In the genomic region with DNA sequence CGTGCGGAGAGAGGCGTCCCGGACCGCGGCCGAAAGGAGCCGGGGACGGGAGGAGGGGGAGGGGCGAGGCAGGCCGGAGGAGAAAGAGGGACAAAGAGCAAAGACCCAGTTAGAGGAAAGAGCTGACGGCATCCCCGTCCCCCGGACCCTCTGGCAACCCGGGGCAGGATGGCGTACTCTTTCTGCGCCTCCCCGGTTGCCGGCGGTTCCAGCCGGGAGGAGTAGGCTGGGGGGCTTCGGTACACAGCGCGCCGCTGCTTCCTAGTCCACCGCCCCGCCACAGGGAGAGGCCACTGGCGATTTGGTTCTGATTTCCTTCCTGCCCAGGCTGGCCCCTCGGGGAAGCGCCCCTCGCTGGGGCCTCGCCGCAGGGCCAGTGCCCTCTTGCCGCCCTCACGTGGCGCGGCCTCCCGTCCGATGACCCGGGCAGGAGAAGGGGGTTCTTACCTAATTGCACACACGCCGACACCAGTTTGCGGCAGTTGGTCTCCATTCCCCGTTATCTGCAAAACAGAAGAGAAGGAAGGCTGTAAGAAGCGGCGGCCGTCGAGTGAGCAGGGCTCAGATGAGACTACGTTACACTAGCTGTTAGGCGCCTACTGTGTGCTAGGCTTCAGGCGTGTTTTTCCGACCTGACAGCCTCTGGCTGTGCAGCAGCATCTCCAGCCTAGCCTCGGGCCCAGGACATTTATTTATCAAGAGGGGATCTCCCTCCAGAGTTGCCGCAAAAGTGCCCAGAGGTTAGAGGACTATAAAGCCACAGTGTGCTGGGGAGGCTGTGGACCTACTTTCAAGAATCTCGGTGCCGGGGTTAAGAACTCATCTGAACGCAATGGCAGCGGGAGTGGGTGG, we compare ENCODE assay signal across 8 cellular contexts. TPM values are rescaled to one million over a fixed set of nuclear protein-coding genes. Genes with fewer than 3 reads are reported as not detected.
A peak's percentile ranks its signal among the peaks of the same experiment; 100 is the strongest.
DNase-seq lines count a peak whose midpoint lies in the region; ATAC-seq and TF ChIP-seq lines count a peak whose summit lies in the region.

No MANE protein-coding gene starts in this region.

- peaks cover 3% of the 10 kb centered on the region for H3K9me3 Mint-ChIP-seq in activated CD8-positive, alpha-beta memory T cell treated with anti-CD3 and anti-CD28 coated beads, Interleukin-2, amount 10 ng/mL, durations not matched to agents 7 days and 5 days (ENCODE audit: low read depth)
- H3K9me3 Mint-ChIP-seq in stimulated activated naive B cell treated with anti-CD40 and anti-IgM and Interleukin-4, amounts not matched to agents 10 μg/mL and 1 μg/mL and 100 μg/mL, for 72 hours: peaks cover 7 to 14% of the 10 kb centered on the region in 2 donors

- H3K4me1 ChIP-seq in ascending aorta: peaks cover 10 to 16% of the 10 kb centered on the region in 2 donors

- CTCF ChIA-PET in activated CD8-positive, alpha-beta memory T cell treated with anti-CD3 and anti-CD28 coated beads, Interleukin-2, amount 10 ng/mL, durations not matched to agents 7 days and 5 days (lab: Charles Lee): no interaction called here

- TF ChIP-seq CTCF in ascending aorta (IDR thresholded peaks at IDR 0.05): no peak

- DNase-seq in activated CD8-positive, alpha-beta memory T cell treated with anti-CD3 and anti-CD28 coated beads, Interleukin-2, amount 10 ng/mL, durations not matched to agents 7 days and 5 days: no peak
- no peak for DNase-seq in activated CD8-positive, alpha-beta memory T cell treated with anti-CD3 and anti-CD28 coated beads, Interleukin-2, amount 50 U/mL, for 4 hours
- DNase-seq in ascending aorta (ENCODE audit: low spot score in 2 of 2) (no peak), iris pigment epithelial cell (ENCODE audit: low read depth) (peak; percentile 65), hypothalamus (lab: John Stamatoyannopoulos, UW) (no peak), NCI-H748 treated with DMSO at 0.1 percent for 48 hours (lab: John Stamatoyannopoulos, UW) (no peak)
- no peak for DNase-seq in stimulated activated naive B cell treated with anti-CD40 and anti-IgM and Interleukin-4, amounts not matched to agents 10 μg/mL and 1 μg/mL and 100 μg/mL, for 72 hours

- no peaks in the 10 kb centered on the region for H3K9me3 ChIP-seq in ascending aorta

- H3K4me1 Mint-ChIP-seq in activated CD8-positive, alpha-beta memory T cell treated with anti-CD3 and anti-CD28 coated beads, Interleukin-2, amount 10 ng/mL, durations not matched to agents 7 days and 5 days: peaks cover 8% of the 10 kb centered on the region
- H3K4me1 Mint-ChIP-seq in stimulated activated naive B cell treated with anti-CD40 and anti-IgM and Interleukin-4, amounts not matched to agents 10 μg/mL and 1 μg/mL and 100 μg/mL, for 72 hours: peaks cover 15 to 42% of the 10 kb centered on the region in 2 donors

- H3K4me3 Mint-ChIP-seq in activated CD8-positive, alpha-beta memory T cell treated with anti-CD3 and anti-CD28 coated beads, Interleukin-2, amount 10 ng/mL, durations not matched to agents 7 days and 5 days: no peak overlapping the region
- peak overlapping the region; percentile 67 to 71 for H3K4me3 Mint-ChIP-seq in stimulated activated naive B cell treated with anti-CD40 and anti-IgM and Interleukin-4, amounts not matched to agents 10 μg/mL and 1 μg/mL and 100 μg/mL, for 72 hours

- H3K36me3 ChIP-seq in ascending aorta: no peaks in the 10 kb centered on the region

- peaks cover 15% of the 10 kb centered on the region for H3K36me3 Mint-ChIP-seq in activated CD8-positive, alpha-beta memory T cell treated with anti-CD3 and anti-CD28 coated beads, Interleukin-2, amount 10 ng/mL, durations not matched to agents 7 days and 5 days
- H3K36me3 Mint-ChIP-seq in stimulated activated naive B cell treated with anti-CD40 and anti-IgM and Interleukin-4, amounts not matched to agents 10 μg/mL and 1 μg/mL and 100 μg/mL, for 72 hours: peaks cover 6 to 16% of the 10 kb centered on the region in 2 donors

- no peak overlapping the region for H3K27ac ChIP-seq in ascending aorta

- peaks cover 91% of the 10 kb centered on the region for H3K27me3 Mint-ChIP-seq in activated CD8-positive, alpha-beta memory T cell treated with anti-CD3 and anti-CD28 coated beads, Interleukin-2, amount 10 ng/mL, durations not matched to agents 7 days and 5 days
- peaks cover 73 to 78% of the 10 kb centered on the region in 2 donors for H3K27me3 Mint-ChIP-seq in stimulated activated naive B cell treated with anti-CD40 and anti-IgM and Interleukin-4, amounts not matched to agents 10 μg/mL and 1 μg/mL and 100 μg/mL, for 72 hours

- ATAC-seq in activated CD8-positive, alpha-beta memory T cell treated with anti-CD3 and anti-CD28 coated beads, Interleukin-2, amount 10 ng/mL, durations not matched to agents 7 days and 5 days: no peak
- no peak for ATAC-seq in stimulated activated naive B cell treated with anti-CD40 and anti-IgM and Interleukin-4, amounts not matched to agents 10 μg/mL and 1 μg/mL and 100 μg/mL, for 72 hours (replicated peaks)
- ATAC-seq in GM21717 (IDR thresholded peaks at IDR 0.05; ENCODE audit: unreplicated experiment): no peak

- peaks cover 27% of the 10 kb centered on the region for H3K27me3 ChIP-seq in ascending aorta

- H3K4me3 ChIP-seq in ascending aorta: peak overlapping the region; percentile 31 to 50

- intact Hi-C loops in ascending aorta (cut with DNase I): loop anchor here (5.0 to 10.0 kb wide), 2 partner anchors 650 to 1002 kb away; no protein-coding TSS in a partner anchor

- H3K27ac Mint-ChIP-seq in activated CD8-positive, alpha-beta memory T cell treated with anti-CD3 and anti-CD28 coated beads, Interleukin-2, amount 10 ng/mL, durations not matched to agents 7 days and 5 days: peak overlapping the region; percentile 66
- H3K27ac Mint-ChIP-seq in stimulated activated naive B cell treated with anti-CD40 and anti-IgM and Interleukin-4, amounts not matched to agents 10 μg/mL and 1 μg/mL and 100 μg/mL, for 72 hours: peak overlapping the region; percentile 80

RNA-seq across cellular contexts. Expression of a gene that starts 9.9 kb away (rescaled TPM):
- not detected for total RNA-seq in activated CD8-positive, alpha-beta memory T cell treated with anti-CD3 and anti-CD28 coated beads, Interleukin-2, amount 10 ng/mL, durations not matched to agents 7 days and 5 days
- total RNA-seq in ascending aorta: not detected
